8 cellular contexts compared by ENCODE assay signal in genomic region chr14:76867536-76868452, GRCh38. TPM values are rescaled to one million over a fixed set of nuclear protein-coding genes. Genes with fewer than 3 reads are reported as not detected.
DNase-seq lines count a peak whose midpoint lies in the region; ATAC-seq and TF ChIP-seq lines count a peak whose summit lies in the region.

No MANE protein-coding gene starts in this region.

- no peak for TF ChIP-seq CTCF in GM23338 (conservative IDR thresholded peaks at IDR 0.05; ENCODE audit: low read depth in 2 of 2)
- no peak for TF ChIP-seq CTCF in adrenal gland (IDR thresholded peaks at IDR 0.05)

- H2AFZ ChIP-seq in GM23338: peak overlapping the region; percentile 72; the same call in 1 of the 2 replicates

- H3F3A ChIP-seq in GM23338 (replicated peaks; ENCODE audit: low read depth): no peaks in the 10 kb centered on the region

- no peak overlapping the region; the same call in 1 of the 2 replicates for H3K27ac Mint-ChIP-seq in GM23338
- H3K27ac Mint-ChIP-seq in T-cell: peak overlapping the region; percentile 22 to 65

- no peaks in the 10 kb centered on the region for H3K36me3 ChIP-seq in GM23338 (ENCODE audit: insufficient read depth)
- no peaks in the 10 kb centered on the region for H3K36me3 ChIP-seq in adrenal gland (replicated peaks in 1 of 2)
- H3K36me3 ChIP-seq in effector memory CD4-positive, alpha-beta T cell (ENCODE audit: control insufficient read depth, insufficient read depth, low read length): no peaks in the 10 kb centered on the region

- WGBS in adrenal gland, 4 donors: 65 to 73% (median 69%) methylated on average over 24 to 25 of the region's 25 CpGs

- DNase-seq in GM23338 (ENCODE audit: low spot score): no peak
- DNase-seq in T-cell: peak in 33 of 34 experiments; percentile 13 to 68 (median 41)
- peak in 4 of 7 donors; percentile 28 to 44 (median 42) for DNase-seq in adrenal gland
- DNase-seq in stimulated activated CD4-positive, alpha-beta T cell treated with anti-CD3 and anti-CD28 coated beads, Interleukin-1b, Interleukin-23, amount 100 ng/mL, for 48 hours: peak; percentile 25
- DNase-seq in NCI-H774 (lab: John Stamatoyannopoulos, UW): no peak
- DNase-seq in iPS-NIHi11 (ENCODE audit: low spot score): no peak
- no peak for DNase-seq in H4 (ENCODE audit: low spot score)
- DNase-seq in effector memory CD4-positive, alpha-beta T cell: no peak

- intact Hi-C loops in adrenal gland (cut with DNase I): no loop called here

- ATAC-seq in GM23338: peak; percentile 31
- peak; percentile 85 to 90 (median 86) for ATAC-seq in T-cell (replicated peaks in 1 of 4)

- H3K9me3 ChIP-seq in adrenal gland (replicated peaks in 1 of 3): no peaks in the 10 kb centered on the region
- no peaks in the 10 kb centered on the region for H3K9me3 ChIP-seq in effector memory CD4-positive, alpha-beta T cell (ENCODE audit: control insufficient read depth, low read length)

- H3K4me3 Mint-ChIP-seq in GM23338: no peak overlapping the region
- peak overlapping the region; percentile 22 to 66 (median 24) for H3K4me3 Mint-ChIP-seq in T-cell

- H3K4me1 ChIP-seq in GM23338 (ENCODE audit: insufficient read depth) (peaks cover 10% of the 10 kb centered on the region; the same call in 1 of the 2 replicates), adrenal gland (replicated peaks in 1 of 2) (peaks cover 0 to 9% of the 10 kb centered on the region in 2 donors)
- H3K4me1 ChIP-seq in effector memory CD4-positive, alpha-beta T cell (ENCODE audit: control insufficient read depth, insufficient read depth, low read length, poor library complexity, severe bottlenecking): peaks cover 12% of the 10 kb centered on the region

- no peaks in the 10 kb centered on the region for H3K79me2 ChIP-seq in GM23338 (replicated peaks; ENCODE audit: insufficient read depth)

- no peak for TF ChIP-seq POLR2A in adrenal gland (IDR thresholded peaks at IDR 0.05)

- no peaks in the 10 kb centered on the region; the same call in 2 of the 3 replicates for H3K9me3 Mint-ChIP-seq in GM23338
- no peaks in the 10 kb centered on the region for H3K9me3 Mint-ChIP-seq in T-cell

- H3K27me3 ChIP-seq in GM23338 (ENCODE audit: insufficient read depth) (no peaks in the 10 kb centered on the region; the same call in 1 of the 2 replicates), adrenal gland (no peaks in the 10 kb centered on the region)
- no peaks in the 10 kb centered on the region for H3K27me3 ChIP-seq in effector memory CD4-positive, alpha-beta T cell (replicated peaks; ENCODE audit: control insufficient read depth, insufficient read depth, low read length, poor library complexity, severe bottlenecking)

- H3K36me3 Mint-ChIP-seq in GM23338 (ENCODE audit: low read depth) (no peaks in the 10 kb centered on the region), T-cell (no peaks in the 10 kb centered on the region)

- H3K4me1 Mint-ChIP-seq in GM23338: peaks cover 29% of the 10 kb centered on the region
- peaks cover 22 to 43% (median 41%) of the 10 kb centered on the region in 3 donors for H3K4me1 Mint-ChIP-seq in T-cell

- CTCF ChIA-PET in T-cell (lab: Charles Lee): interaction anchor here (0.6 to 1.5 kb wide), 3 partner anchors 18 to 203 kb away, joined by 4 to 7 read pairs (median 4); no protein-coding TSS in a partner anchor

- peaks cover 8% of the 10 kb centered on the region for H3K27me3 Mint-ChIP-seq in GM23338 (ENCODE audit: insufficient read depth, low read depth, poor library complexity)
- H3K27me3 Mint-ChIP-seq in T-cell: peaks cover 0 to 5% of the 10 kb centered on the region in 2 donors

- H3K4me2 ChIP-seq in GM23338: no peak overlapping the region

- H3K4me3 ChIP-seq in GM23338: no peak overlapping the region
- H3K4me3 ChIP-seq in adrenal gland: no peak overlapping the region
- H3K4me3 ChIP-seq in effector memory CD4-positive, alpha-beta T cell (ENCODE audit: insufficient read depth, low read depth, low read length, poor library complexity, severe bottlenecking): no peak overlapping the region

- POLR2A ChIA-PET in T-cell (lab: Charles Lee): interaction anchor here in 1 of 2 donors (0.5 to 0.6 kb wide), 2 partner anchors 18 to 58 kb away, joined by 5 to 7 read pairs; no protein-coding TSS in a partner anchor

- H3K27ac ChIP-seq in GM23338 (ENCODE audit: low read depth) (no peak overlapping the region), adrenal gland (peak overlapping the region in 1 of 5 donors; percentile 11)
- no peak overlapping the region for H3K27ac ChIP-seq in effector memory CD4-positive, alpha-beta T cell (ENCODE audit: insufficient read depth, low read length, poor library complexity, severe bottlenecking)

- H3K9me2 ChIP-seq in GM23338 (ENCODE audit: insufficient read depth): 0 out of 2 replicates have a peak, but pooled peaks cover 2% of the 10 kb centered on the region

- no peaks in the 10 kb centered on the region for H4K20me1 ChIP-seq in GM23338 (replicated peaks; ENCODE audit: insufficient read depth)

TF ChIP-seq in GM23338, 12 proteins besides CTCF, POLR2A, EP300 and RAD21 (continues in another document):
- no peak for TF ChIP-seq EZH2 (IDR thresholded peaks at IDR 0.05; ENCODE audit: low read depth, unreplicated experiment)
- no peak for TF ChIP-seq JUNB (IDR thresholded peaks at IDR 0.05; ENCODE audit: unreplicated experiment)
- TF ChIP-seq REST (IDR thresholded peaks at IDR 0.05; ENCODE audit: unreplicated experiment): no peak
- no peak for TF ChIP-seq NANOG (IDR thresholded peaks at IDR 0.05; ENCODE audit: borderline replicate concordance)

RNA-seq across cellular contexts. Expression of gene LRRC74A, which starts 41.6 kb away (rescaled TPM):
- total RNA-seq in GM23338 (2014; rRNA removed; shearing (Covaris generic)): not detected in 2 replicates
- polyA plus RNA-seq in GM23338 (2016; fragmentation: Nextera tagmentation; extraction: Ambion mirVana) (not detected in 2 replicates), adrenal gland (not detected)
- total RNA-seq in T-cell (not detected), adrenal gland (not detected)
- not detected in 2 replicates for total RNA-seq in H4 (2014; rRNA removed; shearing (Covaris generic))

RNA-seq across cellular contexts. Expression of gene ANGEL1, which starts 55.1 kb away (rescaled TPM):
- 22.2 and 31.6 TPM in 2 replicates for total RNA-seq in GM23338 (2014; rRNA removed; shearing (Covaris generic))
- polyA plus RNA-seq in GM23338 (2016; fragmentation: Nextera tagmentation; extraction: Ambion mirVana) (4.6 and 5.3 TPM in 2 replicates), adrenal gland (10 to 100 TPM; 11.8 to 21.5 (median 18.7) TPM)
- total RNA-seq in T-cell (10 to 100 TPM; 15.4 to 33.7 (median 28.3) TPM), adrenal gland (10 to 100 TPM; 22.2 to 38.2 (median 32.3) TPM)
- 7.7 and 9.3 TPM in 2 replicates for total RNA-seq in H4 (2014; rRNA removed; shearing (Covaris generic))

Comparison
In these comparisons a context has a peak if more than half of its experiments do, and no peak if none do; other contexts are left out.
1. DNase-seq: peak in T-cell (33 of 34), adrenal gland (4 of 7) and stimulated activated CD4-positive, alpha-beta T cell treated with anti-CD3 and anti-CD28 coated beads, Interleukin-1b, Interleukin-23, amount 100 ng/mL, for 48 hours (single experiment); none in GM23338 (single experiment), NCI-H774 (single experiment), iPS-NIHi11 (single experiment), H4 (single experiment) and effector memory CD4-positive, alpha-beta T cell (0 of 3).